ENCODE assay signal across 14 cellular contexts in the genomic region with DNA sequence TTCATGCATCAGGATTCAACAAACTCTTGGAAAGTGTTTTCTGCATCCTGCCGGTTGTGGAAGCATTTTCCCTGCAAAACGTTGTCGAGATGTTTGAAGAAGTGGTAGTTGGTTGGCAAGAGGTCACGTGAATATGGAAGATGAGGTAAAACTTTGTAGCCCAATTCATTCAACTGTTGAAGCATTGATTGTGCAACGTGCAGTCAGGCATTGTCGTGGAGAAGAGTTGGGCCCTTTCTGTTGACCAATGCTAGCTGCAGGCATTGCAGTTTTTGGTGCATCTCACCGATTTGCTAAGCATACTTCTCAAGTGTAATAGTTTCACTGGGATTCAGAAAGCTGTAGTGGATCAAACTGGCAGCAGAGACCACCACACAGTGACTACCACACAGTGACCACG. TPM values are rescaled to one million over a fixed set of nuclear protein-coding genes. Genes with fewer than 3 reads are reported as not detected.
"Had no signal": no experiment of that assay in that cellular context is flagged by ENCODE, and none has a peak within 500 bp of the region (broad histone marks: within the 10 kb centered on the region; RNA-seq: fewer than 3 reads in every experiment).

No MANE protein-coding gene starts in this region.

- ATAC-seq: left cardiac atrium; lower lobe of right lung; naive thymus-derived CD8-positive, alpha-beta T cell had no signal

- FAIRE-seq: astrocyte had no signal

- H3K4me1 Mint-ChIP-seq: activated CD4-positive, alpha-beta T cell treated with anti-CD3 and anti-CD28 coated beads, Interleukin-2, amount 10 ng/mL, durations not matched to agents 24 days and 14 days had no signal

- H3K27me3 ChIP-seq: esophagus squamous epithelium, right atrium auricular region had no signal

- H3K4me3 ChIP-seq: esophagus squamous epithelium, lower lobe of right lung, right atrium auricular region, smooth muscle cell had no signal

- H3K4me1 ChIP-seq: lower lobe of right lung, right atrium auricular region had no signal

- DNase-seq: activated CD4-positive, alpha-beta T cell treated with anti-CD3 and anti-CD28 coated beads, Interleukin-2, amount 10 ng/mL, durations not matched to agents 24 days and 14 days; activated CD8-positive, alpha-beta memory T cell treated with anti-CD3 and anti-CD28 coated beads for 24 hours; activated naive CD4-positive, alpha-beta T cell treated with anti-CD3 and anti-CD28 coated beads for 36 hours; esophagus squamous epithelium; foreskin fibroblast; left cardiac atrium; lower lobe of right lung; naive thymus-derived CD8-positive, alpha-beta T cell; stimulated activated naive CD4-positive, alpha-beta T cell had no signal

- H3K4me2 ChIP-seq: smooth muscle cell had no signal

- H3K27ac ChIP-seq: esophagus squamous epithelium, lower lobe of right lung, right atrium auricular region had no signal

- H3K27me3 Mint-ChIP-seq: activated CD4-positive, alpha-beta T cell treated with anti-CD3 and anti-CD28 coated beads, Interleukin-2, amount 10 ng/mL, durations not matched to agents 24 days and 14 days had no signal

- H3K27ac Mint-ChIP-seq: activated CD4-positive, alpha-beta T cell treated with anti-CD3 and anti-CD28 coated beads, Interleukin-2, amount 10 ng/mL, durations not matched to agents 24 days and 14 days; activated naive CD4-positive, alpha-beta T cell treated with anti-CD3 and anti-CD28 coated beads for 36 hours; type B pancreatic cell had no signal

- H3K36me3 ChIP-seq: esophagus squamous epithelium, lower lobe of right lung, right atrium auricular region had no signal

- H3K4me3 Mint-ChIP-seq: activated CD4-positive, alpha-beta T cell treated with anti-CD3 and anti-CD28 coated beads, Interleukin-2, amount 10 ng/mL, durations not matched to agents 24 days and 14 days; activated naive CD4-positive, alpha-beta T cell treated with anti-CD3 and anti-CD28 coated beads for 36 hours; type B pancreatic cell had no signal

RNA-seq across cellular contexts. Expression of a gene that starts 59.4 kb away (rescaled TPM):
- total RNA-seq: activated CD4-positive, alpha-beta T cell treated with anti-CD3 and anti-CD28 coated beads, Interleukin-2, amount 10 ng/mL, durations not matched to agents 24 days and 14 days; activated naive CD4-positive, alpha-beta T cell treated with anti-CD3 and anti-CD28 coated beads for 36 hours; mononuclear cell; naive thymus-derived CD8-positive, alpha-beta T cell had no signal
- polyA plus RNA-seq: naive thymus-derived CD8-positive, alpha-beta T cell had no signal
